In the genomic region with DNA sequence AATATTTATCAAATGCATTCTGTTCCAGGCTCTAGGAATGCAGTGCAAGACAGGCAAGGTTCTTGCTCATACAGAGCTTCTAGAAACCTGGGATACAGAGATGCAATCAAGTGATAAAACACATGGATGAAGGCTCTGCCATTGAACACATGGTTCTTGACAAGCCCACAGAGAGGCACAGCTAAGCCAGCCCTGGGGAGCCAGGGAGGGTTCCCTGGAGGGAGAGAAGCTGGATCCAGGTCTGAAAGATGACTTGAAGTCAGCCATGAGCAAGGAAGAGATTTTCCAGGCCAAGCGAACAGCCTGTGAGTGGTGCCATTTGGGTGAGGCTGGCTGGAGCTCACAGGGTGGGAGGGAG, we compare ENCODE assay signal across 9 cellular contexts.
A peak's percentile ranks its signal among the peaks of the same experiment; 100 is the strongest.
DNase-seq lines count a peak whose midpoint lies in the region; FAIRE-seq and TF ChIP-seq lines count a peak whose summit lies in the region.
"Had no signal": no experiment of that assay in that cellular context is flagged by ENCODE, and none has a peak within 500 bp of the region (broad histone marks: within the 10 kb centered on the region; RNA-seq: fewer than 3 reads in every experiment).

No MANE protein-coding gene starts in this region.

- H3K36me3 ChIP-seq in DOHH2 (ENCODE audit: control insufficient read depth, low read length) (no peaks in the 10 kb centered on the region), SJSA1 (peaks cover 46% of the 10 kb centered on the region), fibroblast of lung (ENCODE audit: control insufficient read depth, insufficient read depth, low read length) (no peaks in the 10 kb centered on the region), prostate gland (no peaks in the 10 kb centered on the region)

- 85% methylated on average over 1 of the region's 1 CpG for WGBS in prostate gland

- DNase-seq in SJSA1 (ENCODE audit: low read depth in 1 of 2, low spot score in 2 of 2) (no peak), fibroblast of lung (ENCODE audit: low read depth in 2 of 2) (no peak), prostate gland (ENCODE audit: low spot score) (no peak), RCC 7860 (ENCODE audit: low spot score) (no peak), middle frontal gyrus (ENCODE audit: extremely low spot score, low spot score) (no peak), iPS-NIHi7 (ENCODE audit: extremely low spot score) (no peak), NCI-H345 (lab: John Stamatoyannopoulos, UW) (no peak)

- H3K79me2 ChIP-seq in DOHH2 (ENCODE audit: control insufficient read depth, low read length) = no peaks in the 10 kb centered on the region
- H3K79me2 ChIP-seq in fibroblast of lung (ENCODE audit: control insufficient read depth, insufficient read depth, low read length) = no peaks in the 10 kb centered on the region

- H3K9me2 ChIP-seq in DOHH2 (replicated peaks; ENCODE audit: control insufficient read depth, low read length) = no peaks in the 10 kb centered on the region

- H3K9ac ChIP-seq in fibroblast of lung (ENCODE audit: insufficient read depth, low read length) = peak overlapping the region; percentile 36

- FAIRE-seq in RCC 7860 (lab: Jason Lieb, UNC) = no peak
- FAIRE-seq: TTC549 had no signal

- TF ChIP-seq CTCF in DOHH2 (IDR thresholded peaks at IDR 0.05; ENCODE audit: low read depth, low read length, poor library complexity, severe bottlenecking) (no peak), fibroblast of lung (conservative IDR thresholded peaks at IDR 0.05 in 1 of 2, IDR thresholded peaks at IDR 0.05 in 1 of 2; ENCODE audit: low read depth in 1 of 2, low read length in 2 of 2) (no peak), prostate gland (IDR thresholded peaks at IDR 0.05) (no peak)

- H3K9me3 ChIP-seq in DOHH2 (ENCODE audit: control insufficient read depth, insufficient read depth, low read length) (no peaks in the 10 kb centered on the region), SJSA1 (replicated peaks) (no peaks in the 10 kb centered on the region), fibroblast of lung (ENCODE audit: control insufficient read depth, insufficient read depth, low read depth, low read length) (no peaks in the 10 kb centered on the region), prostate gland (no peaks in the 10 kb centered on the region)

- H3K4me2 ChIP-seq in DOHH2 (ENCODE audit: low read length) = peak overlapping the region; percentile 62
- H3K4me2 ChIP-seq in fibroblast of lung (ENCODE audit: extremely low read depth, insufficient read depth, low read length) = peak overlapping the region; percentile 98

- H4K20me1 ChIP-seq in DOHH2 (ENCODE audit: control insufficient read depth, insufficient read depth, low read depth, low read length) (peaks cover 26% of the 10 kb centered on the region), fibroblast of lung (ENCODE audit: control insufficient read depth, extremely low read depth, insufficient read depth, low read length) (no peaks in the 10 kb centered on the region)

- H3K4me3 ChIP-seq in DOHH2 (ENCODE audit: low read length) (peak overlapping the region; percentile 58), SJSA1 (peak overlapping the region; percentile 29), fibroblast of lung (replicated peaks in 1 of 4; ENCODE audit: control extremely low read depth in 1 of 4, insufficient read depth in 1 of 4, low read depth in 3 of 4, low read length in 4 of 4) (peak overlapping the region; percentile 36 to 48 (median 42)), prostate gland (peak overlapping the region; percentile 22 to 36)

- H3F3A ChIP-seq in DOHH2 (ENCODE audit: control insufficient read depth, insufficient read depth) = peaks cover 7% of the 10 kb centered on the region

- H3K27me3 ChIP-seq in DOHH2 (ENCODE audit: control insufficient read depth, low read length) = peaks cover 80% of the 10 kb centered on the region
- no peaks in the 10 kb centered on the region for H3K27me3 ChIP-seq in SJSA1 (replicated peaks)
- no peaks in the 10 kb centered on the region for H3K27me3 ChIP-seq in fibroblast of lung (ENCODE audit: control insufficient read depth, insufficient read depth, low read length)
- H3K27me3 ChIP-seq in prostate gland (replicated peaks; ENCODE audit: insufficient read depth) = no peaks in the 10 kb centered on the region

- H3K27ac ChIP-seq in DOHH2 (ENCODE audit: low read depth, low read length) (no peak overlapping the region), SJSA1 (peak overlapping the region; percentile 89), fibroblast of lung (ENCODE audit: insufficient read depth, low read length) (peak overlapping the region; percentile 94), prostate gland (peak overlapping the region; percentile 83 to 89)

- TF ChIP-seq POLR2A in prostate gland (IDR thresholded peaks at IDR 0.05) = no peak

- H3K4me1 ChIP-seq in DOHH2 (ENCODE audit: control insufficient read depth, low read length) (peaks cover 21% of the 10 kb centered on the region), SJSA1 (replicated peaks) (peaks cover 58% of the 10 kb centered on the region), fibroblast of lung (ENCODE audit: control insufficient read depth, extremely low read depth, insufficient read depth, low read length) (peaks cover 20% of the 10 kb centered on the region), prostate gland (replicated peaks) (peaks cover 3% of the 10 kb centered on the region)

- H2AFZ ChIP-seq in fibroblast of lung (ENCODE audit: low read length) = peak overlapping the region; percentile 74

- intact Hi-C loops in prostate gland (cut with DNase I) = no loop called here
